Comparison of ENCODE assay signal across 32 cellular contexts in genomic region chr11:68416070-68416578, GRCh38.
"Had no signal": no experiment of that assay in that cellular context is flagged by ENCODE, and none has a peak within 500 bp of the region (broad histone marks: within the 10 kb centered on the region; RNA-seq: fewer than 3 reads in every experiment).

No MANE protein-coding gene starts in this region.

- H3K4me1 Mint-ChIP-seq: activated naive CD4-positive, alpha-beta T cell treated with anti-CD3 and anti-CD28 coated beads, Interleukin-2, amount 50 U/mL, for 24 hours; activated naive CD8-positive, alpha-beta T cell treated with anti-CD3 and anti-CD28 coated beads for 36 hours had no signal

- H3K4me3 Mint-ChIP-seq: activated B cell treated with CpG ODN at 0.5 μM for 24 hours; activated CD8-positive, alpha-beta T cell treated with anti-CD3 and anti-CD28 coated beads for 36 hours; activated naive CD4-positive, alpha-beta T cell treated with anti-CD3 and anti-CD28 coated beads for 36 hours; activated naive CD4-positive, alpha-beta T cell treated with anti-CD3 and anti-CD28 coated beads, Interleukin-2, amount 50 U/mL, for 24 hours; activated naive CD8-positive, alpha-beta T cell treated with anti-CD3 and anti-CD28 coated beads for 36 hours; activated naive CD8-positive, alpha-beta T cell treated with anti-CD3 and anti-CD28 coated beads, Interleukin-2, amount 50 U/mL, for 24 hours; activated T-helper 1 cell treated with anti-CD3 and anti-CD28 coated beads, Interleukin-12 subunit alpha, Interleukin-12 subunit beta, Interleukin-2, Interleukin-4 antibody, amounts not matched to agents 30 ng/mL and 10 ng/mL and 1 ng/mL, durations not matched to agents 14 hours and 24 hours and 36 hours; T-helper 17 cell; T-helper 2 cell treated with Interferon-gamma antibody and Interleukin-4, amounts not matched to agents 5 μg/mL and 100 μg/mL, for 36 hours had no signal

- H3K27me3 ChIP-seq: adrenal gland, body of pancreas, colonic mucosa, gastrocnemius medialis, heart left ventricle had no signal

- H3K27ac ChIP-seq: adrenal gland, body of pancreas, colonic mucosa, epithelial cell of prostate, gastrocnemius medialis, heart left ventricle, WERI-Rb-1 had no signal

- H3K27me3 Mint-ChIP-seq: activated B cell treated with CpG ODN at 0.5 μM for 24 hours; activated CD8-positive, alpha-beta T cell treated with anti-CD3 and anti-CD28 coated beads for 36 hours; activated naive CD4-positive, alpha-beta T cell treated with anti-CD3 and anti-CD28 coated beads, Interleukin-2, amount 50 U/mL, for 24 hours; activated naive CD8-positive, alpha-beta T cell treated with anti-CD3 and anti-CD28 coated beads for 36 hours; activated naive CD8-positive, alpha-beta T cell treated with anti-CD3 and anti-CD28 coated beads, Interleukin-2, amount 50 U/mL, for 24 hours had no signal

- FAIRE-seq: endometrium, endothelial cell of umbilical vein had no signal

- H3K27ac Mint-ChIP-seq: activated B cell treated with CpG ODN at 0.5 μM for 24 hours; activated CD8-positive, alpha-beta T cell treated with anti-CD3 and anti-CD28 coated beads for 36 hours; activated naive CD4-positive, alpha-beta T cell treated with anti-CD3 and anti-CD28 coated beads for 36 hours; activated naive CD4-positive, alpha-beta T cell treated with anti-CD3 and anti-CD28 coated beads, Interleukin-2, amount 50 U/mL, for 24 hours; activated naive CD8-positive, alpha-beta T cell treated with anti-CD3 and anti-CD28 coated beads for 36 hours; activated T-helper 1 cell treated with anti-CD3 and anti-CD28 coated beads, Interleukin-12 subunit alpha, Interleukin-12 subunit beta, Interleukin-2, Interleukin-4 antibody, amounts not matched to agents 30 ng/mL and 10 ng/mL and 1 ng/mL, durations not matched to agents 14 hours and 24 hours and 36 hours; activated T-helper 2 cell treated with anti-CD3 and anti-CD28 coated beads, Interferon-gamma antibody, Interleukin-2, Interleukin-4, amounts not matched to agents 10 μg/mL and 5 μg/mL and 100 μg/mL, durations not matched to agents 14 hours and 24 hours and 36 hours; T-helper 2 cell treated with Interferon-gamma antibody and Interleukin-4, amounts not matched to agents 5 μg/mL and 100 μg/mL, for 36 hours had no signal

- H3K4me1 ChIP-seq: adrenal gland, body of pancreas had no signal

- DNase-seq: activated B cell treated with CpG ODN at 0.5 μM for 24 hours; activated CD4-positive, alpha-beta T cell treated with anti-CD3 and anti-CD28 coated beads for 48 hours; activated CD4-positive, alpha-beta T cell treated with anti-CD3 and anti-CD28 coated beads, Interleukin-2, amount 50 U/mL, for 1 hour; activated CD4-positive, alpha-beta T cell treated with anti-CD3 and anti-CD28 coated beads, Interleukin-2, amount 50 U/mL, for 48 hours; activated CD8-positive, alpha-beta memory T cell treated with anti-CD3 and anti-CD28 coated beads for 24 hours; activated CD8-positive, alpha-beta T cell treated with anti-CD3 and anti-CD28 coated beads for 36 hours; activated effector memory CD4-positive, alpha-beta T cell treated with anti-CD3 and anti-CD28 coated beads, Interleukin-2, amount 50 U/mL, for 16 hours; activated naive CD4-positive, alpha-beta T cell treated with anti-CD3 and anti-CD28 coated beads for 36 hours; activated naive CD8-positive, alpha-beta T cell treated with anti-CD3 and anti-CD28 coated beads for 36 hours; activated naive CD8-positive, alpha-beta T cell treated with anti-CD3 and anti-CD28 coated beads, Interleukin-2, amount 50 U/mL, for 24 hours; activated T-cell treated with anti-CD3 and anti-CD28 coated beads, Interleukin-2, amount 50 U/mL, for 48 hours; adrenal gland; amygdala; body of pancreas; caudate nucleus; colonic mucosa; effector CD8-positive, alpha-beta T cell; foreskin fibroblast; gastrocnemius medialis; glutamatergic neuron; T-helper 1 cell; T-helper 17 cell; T1000; WERI-Rb-1 had no signal

- H3K9me3 Mint-ChIP-seq: activated B cell treated with CpG ODN at 0.5 μM for 24 hours; activated CD8-positive, alpha-beta T cell treated with anti-CD3 and anti-CD28 coated beads for 36 hours; activated naive CD4-positive, alpha-beta T cell treated with anti-CD3 and anti-CD28 coated beads for 36 hours; activated naive CD4-positive, alpha-beta T cell treated with anti-CD3 and anti-CD28 coated beads, Interleukin-2, amount 50 U/mL, for 24 hours; activated naive CD8-positive, alpha-beta T cell treated with anti-CD3 and anti-CD28 coated beads for 36 hours; activated naive CD8-positive, alpha-beta T cell treated with anti-CD3 and anti-CD28 coated beads, Interleukin-2, amount 50 U/mL, for 24 hours; activated T-helper 1 cell treated with anti-CD3 and anti-CD28 coated beads, Interleukin-12 subunit alpha, Interleukin-12 subunit beta, Interleukin-2, Interleukin-4 antibody, amounts not matched to agents 30 ng/mL and 10 ng/mL and 1 ng/mL, durations not matched to agents 14 hours and 24 hours and 36 hours; activated T-helper 2 cell treated with anti-CD3 and anti-CD28 coated beads, Interferon-gamma antibody, Interleukin-2, Interleukin-4, amounts not matched to agents 10 μg/mL and 5 μg/mL and 100 μg/mL, durations not matched to agents 14 hours and 24 hours and 36 hours; T-helper 2 cell treated with Interferon-gamma antibody and Interleukin-4, amounts not matched to agents 5 μg/mL and 100 μg/mL, for 36 hours had no signal

- H3K9me3 ChIP-seq: adrenal gland, body of pancreas, colonic mucosa, gastrocnemius medialis, heart left ventricle had no signal

- H3K4me3 ChIP-seq: adrenal gland, body of pancreas, colonic mucosa, gastrocnemius medialis, heart left ventricle had no signal
